8 cellular contexts compared by ENCODE assay signal in genomic region chr10:61899663-61899996, GRCh38. TPM values are rescaled to one million over a fixed set of nuclear protein-coding genes. Genes with fewer than 3 reads are reported as not detected.
DNase-seq lines count a peak whose midpoint lies in the region; ATAC-seq and TF ChIP-seq lines count a peak whose summit lies in the region.

No MANE protein-coding gene starts in this region.

- H3K9me3 Mint-ChIP-seq in mesothelial cell of epicardium, result no peaks in the 10 kb centered on the region

- H3K4me1 ChIP-seq in cardiac muscle cell (ENCODE audit: low read depth) (peaks cover 3% of the 10 kb centered on the region), body of pancreas (peaks cover 35% of the 10 kb centered on the region), uterus (peaks cover 0 to 4% of the 10 kb centered on the region in 2 donors)

- TF ChIP-seq CTCF in cardiac muscle cell (IDR thresholded peaks at IDR 0.05; ENCODE audit: low read depth, low read length) (no peak), body of pancreas (IDR thresholded peaks at IDR 0.05) (no peak), mesothelial cell of epicardium (IDR thresholded peaks at IDR 0.05; ENCODE audit: unreplicated experiment) (no peak), uterus (IDR thresholded peaks at IDR 0.05) (no peak)

- H3K9me3 ChIP-seq in cardiac muscle cell (ENCODE audit: low read depth) (no peaks in the 10 kb centered on the region), body of pancreas (no peaks in the 10 kb centered on the region), uterus (no peaks in the 10 kb centered on the region)

- WGBS in body of pancreas, 2 donors, result 22 to 23% methylated on average over 7 of the region's 7 CpGs

- DNase-seq in cardiac muscle cell (ENCODE audit: low read depth in 1 of 2, low spot score in 1 of 2) (no peak), cardiac septum (ENCODE audit: low spot score) (no peak), body of pancreas (no peak), mesothelial cell of epicardium (ENCODE audit: low spot score in 2 of 2, unreplicated experiment in 2 of 2) (no peak), uterus (no peak), nucleus accumbens (lab: John Stamatoyannopoulos, UW) (no peak), T1000 (lab: John Stamatoyannopoulos, UW) (no peak), SW 1271 (lab: John Stamatoyannopoulos, UW) (no peak)

- TF ChIP-seq POLR2A in body of pancreas (IDR thresholded peaks at IDR 0.05) (no peak), uterus (IDR thresholded peaks at IDR 0.05) (no peak)

- H3K27me3 Mint-ChIP-seq in mesothelial cell of epicardium (ENCODE audit: low read depth), result no peaks in the 10 kb centered on the region

- no peak for ATAC-seq in body of pancreas

- H3K27ac ChIP-seq in cardiac muscle cell, result no peak overlapping the region
- peak overlapping the region in 3 of 4 donors; percentile 28 to 99 (median 63) for H3K27ac ChIP-seq in body of pancreas
- peak overlapping the region; percentile 59 to 100 for H3K27ac ChIP-seq in uterus

- H3K4me3 Mint-ChIP-seq in mesothelial cell of epicardium, result peak overlapping the region; percentile 91

- no peaks in the 10 kb centered on the region for H3K36me3 ChIP-seq in cardiac muscle cell
- no peaks in the 10 kb centered on the region for H3K36me3 ChIP-seq in body of pancreas (replicated peaks in 1 of 2; ENCODE audit: insufficient read depth in 1 of 2, low read depth in 2 of 2)
- H3K36me3 ChIP-seq in uterus, result no peaks in the 10 kb centered on the region

- intact Hi-C loops in cardiac septum (cut with DNase I) (no loop called here), body of pancreas (cut with DNase I) (no loop called here), uterus (cut with DNase I; ENCODE audit: low total_unique reads) (no loop called here)

- peaks cover 30% of the 10 kb centered on the region for H3K27me3 ChIP-seq in cardiac muscle cell
- no peaks in the 10 kb centered on the region for H3K27me3 ChIP-seq in body of pancreas
- H3K27me3 ChIP-seq in uterus, result no peaks in the 10 kb centered on the region

- peaks cover 43% of the 10 kb centered on the region for H3K4me1 Mint-ChIP-seq in mesothelial cell of epicardium

- H3K4me3 ChIP-seq in cardiac muscle cell (peak overlapping the region; percentile 77), body of pancreas (no peak overlapping the region), uterus (peak overlapping the region; percentile 75 to 83)

- H3K36me3 Mint-ChIP-seq in mesothelial cell of epicardium, result no peaks in the 10 kb centered on the region

- peak overlapping the region; percentile 19 for H3K27ac Mint-ChIP-seq in mesothelial cell of epicardium

RNA-seq across cellular contexts. Expression of gene ARID5B, which starts 1.9 kb away (rescaled TPM):
- total RNA-seq in cardiac muscle cell, result 4.3 and 4.9 TPM in 2 replicates
- polyA plus RNA-seq in cardiac muscle cell, result 4.3 and 7.8 TPM in 2 replicates
- 25.2 TPM for total RNA-seq in cardiac septum
- 10 to 100 TPM; 16.1 to 17.1 TPM for total RNA-seq in body of pancreas
- total RNA-seq in mesothelial cell of epicardium, result 50.9 to 52.5 TPM (median 51.4 TPM) in 3 replicates
- total RNA-seq in uterus, result 10 to 100 TPM; 38.7 to 64.1 (median 56.6) TPM

Comparison
In these comparisons a context has a peak if more than half of its experiments do, and no peak if none do; other contexts are left out.
1. H3K4me3 ChIP-seq: peak in cardiac muscle cell (single experiment) and uterus (2 of 2); none in body of pancreas (0 of 2).